8 cellular contexts compared by ENCODE assay signal in the genomic region with DNA sequence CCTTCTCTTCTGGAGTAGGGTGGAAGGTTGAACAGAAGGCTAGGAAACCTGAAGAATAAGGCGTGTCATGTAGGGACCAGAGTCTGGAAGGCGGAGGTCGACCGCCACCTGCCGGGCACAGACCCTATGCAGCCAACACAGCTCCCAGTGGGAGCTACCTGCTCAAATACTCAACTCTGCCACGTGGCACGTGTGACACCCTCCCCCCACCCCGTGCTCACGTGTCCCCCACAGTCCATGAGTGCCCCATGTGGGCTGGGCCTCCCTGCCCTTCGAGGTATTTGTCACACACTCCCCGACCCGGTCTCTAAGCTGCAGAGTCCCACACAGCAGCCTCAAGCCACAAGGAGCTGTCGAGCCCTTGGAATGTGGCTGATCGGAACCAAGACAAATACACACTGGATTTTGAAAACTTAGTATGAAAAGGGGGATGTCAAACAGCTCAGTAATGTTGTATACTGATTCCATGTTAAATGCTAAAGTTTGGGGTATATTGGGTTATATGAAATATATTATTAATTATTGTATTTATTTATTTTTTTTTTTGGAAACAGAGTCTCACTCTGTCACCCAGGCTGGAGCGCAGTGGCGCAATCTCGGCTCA.
A peak's percentile ranks its signal among the peaks of the same experiment; 100 is the strongest.
DNase-seq lines count a peak whose midpoint lies in the region; ATAC-seq and TF ChIP-seq lines count a peak whose summit lies in the region.

No MANE protein-coding gene starts in this region.

- peak; percentile 52 for DNase-seq in GM12864 (ENCODE audit: low read depth)
- peak; percentile 87 for DNase-seq in NAMALWA (ENCODE audit: low spot score)
- peak; percentile 29 to 34 for DNase-seq in activated CD4-positive, alpha-beta T cell treated with anti-CD3 and anti-CD28 coated beads, Interleukin-2, amount 50 U/mL, for 4 hours
- DNase-seq in foreskin fibroblast = peak in 1 of 2 donors; percentile 33
- peak; percentile 46 to 52 for DNase-seq in stimulated activated CD4-positive, alpha-beta T cell treated with anti-CD3 and anti-CD28 coated beads, Interleukin-4, amount 100 ng/mL, for 48 hours (ENCODE audit: low read depth in 2 of 2)
- no peak for DNase-seq in epidermal melanocyte (ENCODE audit: insufficient read length, low spot score)

- peak; percentile 96 for TF ChIP-seq CTCF in GM12864 (IDR thresholded peaks at IDR 0.05; ENCODE audit: low read depth, low read length, missing control alignments)
- peak; percentile 33 for TF ChIP-seq CTCF in foreskin fibroblast (IDR thresholded peaks at IDR 0.05; ENCODE audit: low read depth, low read length)

- H3K4me3 ChIP-seq in GM12864 (ENCODE audit: low read depth, low read length) (no peak overlapping the region), foreskin fibroblast (ENCODE audit: low read depth in 1 of 2, low read length in 2 of 2) (no peak overlapping the region)

- ATAC-seq in GM18907 (IDR thresholded peaks at IDR 0.05; ENCODE audit: unreplicated experiment) = no peak
- no peak for ATAC-seq in GM21447 (IDR thresholded peaks at IDR 0.05; ENCODE audit: unreplicated experiment)
